Comparison of ENCODE assay signal across 8 cellular contexts in genomic region chr3:57756022-57756527, GRCh38. TPM values are rescaled to one million over a fixed set of nuclear protein-coding genes. Genes with fewer than 3 reads are reported as not detected.
DNase-seq lines count a peak whose midpoint lies in the region; ATAC-seq and TF ChIP-seq lines count a peak whose summit lies in the region.

Gene SLMAP, plus strand, starts transcription at chr3:57756309. Its CDS starts 1,343 bp downstream, at chr3:57757652.

- H3K4me3 Mint-ChIP-seq in activated T-helper 2 cell treated with anti-CD3 and anti-CD28 coated beads, Interferon-gamma antibody, Interleukin-2, Interleukin-4, amounts not matched to agents 10 μg/mL and 5 μg/mL and 100 μg/mL, durations not matched to agents 14 hours and 24 hours and 36 hours (ENCODE audit: low read depth): peak within 1 kb of the TSS; percentile 95
- peak within 1 kb of the TSS; percentile 91 to 98 (median 94) for H3K4me3 Mint-ChIP-seq in naive thymus-derived CD8-positive, alpha-beta T cell

- TF ChIP-seq CTCF in RWPE2 (IDR thresholded peaks at IDR 0.05; ENCODE audit: poor library complexity, severe bottlenecking): no peak
- TF ChIP-seq CTCF in fibroblast of mammary gland (conservative IDR thresholded peaks at IDR 0.05; ENCODE audit: control insufficient read depth, insufficient read depth, low read depth, low read length): no peak

- H3K27ac Mint-ChIP-seq in activated T-helper 2 cell treated with anti-CD3 and anti-CD28 coated beads, Interferon-gamma antibody, Interleukin-2, Interleukin-4, amounts not matched to agents 10 μg/mL and 5 μg/mL and 100 μg/mL, durations not matched to agents 14 hours and 24 hours and 36 hours: peak within 1 kb of the TSS; percentile 95
- H3K27ac Mint-ChIP-seq in naive thymus-derived CD8-positive, alpha-beta T cell: peak within 1 kb of the TSS; percentile 94 to 98 (median 96)

- H3K27me3 ChIP-seq in RWPE2 (ENCODE audit: insufficient read depth, poor library complexity, severe bottlenecking): no peaks in the 10 kb centered on the region

- H3K36me3 Mint-ChIP-seq in activated T-helper 2 cell treated with anti-CD3 and anti-CD28 coated beads, Interferon-gamma antibody, Interleukin-2, Interleukin-4, amounts not matched to agents 10 μg/mL and 5 μg/mL and 100 μg/mL, durations not matched to agents 14 hours and 24 hours and 36 hours (ENCODE audit: low read depth): peaks cover 31% of the 10 kb centered on the region
- peaks cover 0 to 22% (median 13%) of the 10 kb centered on the region in 3 donors for H3K36me3 Mint-ChIP-seq in naive thymus-derived CD8-positive, alpha-beta T cell

- H3K9me3 ChIP-seq in RWPE2 (ENCODE audit: severe bottlenecking): no peaks in the 10 kb centered on the region

- H3K27me3 Mint-ChIP-seq in activated T-helper 2 cell treated with anti-CD3 and anti-CD28 coated beads, Interferon-gamma antibody, Interleukin-2, Interleukin-4, amounts not matched to agents 10 μg/mL and 5 μg/mL and 100 μg/mL, durations not matched to agents 14 hours and 24 hours and 36 hours (ENCODE audit: low read depth): peaks cover 14% of the 10 kb centered on the region
- H3K27me3 Mint-ChIP-seq in naive thymus-derived CD8-positive, alpha-beta T cell: no peaks in the 10 kb centered on the region

- POLR2A ChIA-PET in naive thymus-derived CD8-positive, alpha-beta T cell (lab: Charles Lee): interaction anchor here (0.5 to 2.9 kb wide), 10 partner anchors 58 to 551 kb away, joined by 3 to 28 read pairs (median 4); partner anchors contain the start of genes ARF4, DENND6A, HTD2 and PDE12

- ATAC-seq in RWPE2 (ENCODE audit: low read depth): peak; percentile 82
- peak; percentile 93 to 94 for ATAC-seq in naive thymus-derived CD8-positive, alpha-beta T cell

- H3K27ac ChIP-seq in RWPE2 (ENCODE audit: poor library complexity, severe bottlenecking): peak within 1 kb of the TSS; percentile 99

- H3K4me1 Mint-ChIP-seq in activated T-helper 2 cell treated with anti-CD3 and anti-CD28 coated beads, Interferon-gamma antibody, Interleukin-2, Interleukin-4, amounts not matched to agents 10 μg/mL and 5 μg/mL and 100 μg/mL, durations not matched to agents 14 hours and 24 hours and 36 hours (ENCODE audit: low read depth): peaks cover 26% of the 10 kb centered on the region
- H3K4me1 Mint-ChIP-seq in naive thymus-derived CD8-positive, alpha-beta T cell: peaks cover 4 to 47% (median 38%) of the 10 kb centered on the region in 4 donors

- peaks cover 42% of the 10 kb centered on the region for H3K36me3 ChIP-seq in RWPE2 (ENCODE audit: low read depth)

- H3K4me3 ChIP-seq in RWPE2 (ENCODE audit: severe bottlenecking) (peak within 1 kb of the TSS; percentile 69), fibroblast of mammary gland (ENCODE audit: control insufficient read depth, low read depth, low read length) (peak within 1 kb of the TSS; percentile 67)

- no peaks in the 10 kb centered on the region for H3K9me3 Mint-ChIP-seq in activated T-helper 2 cell treated with anti-CD3 and anti-CD28 coated beads, Interferon-gamma antibody, Interleukin-2, Interleukin-4, amounts not matched to agents 10 μg/mL and 5 μg/mL and 100 μg/mL, durations not matched to agents 14 hours and 24 hours and 36 hours
- H3K9me3 Mint-ChIP-seq in naive thymus-derived CD8-positive, alpha-beta T cell: no peaks in the 10 kb centered on the region

- intact Hi-C loops in activated T-helper 2 cell treated with anti-CD3 and anti-CD28 coated beads, Interferon-gamma antibody, Interleukin-2, Interleukin-4, amounts not matched to agents 10 μg/mL and 5 μg/mL and 100 μg/mL, durations not matched to agents 14 hours and 24 hours and 36 hours (cut with micrococcal nuclease): loop anchor here (1.0 to 5.0 kb wide), 6 partner anchors 64 to 529 kb away; partner anchors contain the start of genes APPL1, ARF4 and PDE12

- DNase-seq in EH (ENCODE audit: low read depth) (peak; percentile 96), H4 (ENCODE audit: low spot score) (peak; percentile 94), LoVo (ENCODE audit: low spot score) (peak; percentile 98), RWPE2 (ENCODE audit: low spot score) (peak; percentile 97), fibroblast of mammary gland (ENCODE audit: low read depth) (peak; percentile 96)
- peak; percentile 95 for DNase-seq in activated T-helper 2 cell treated with anti-CD3 and anti-CD28 coated beads, Interferon-gamma antibody, Interleukin-2, Interleukin-4, amounts not matched to agents 10 μg/mL and 5 μg/mL and 100 μg/mL, durations not matched to agents 14 hours and 24 hours and 36 hours (ENCODE audit: low spot score)
- peak; percentile 86 to 98 (median 95) for DNase-seq in naive thymus-derived CD8-positive, alpha-beta T cell
- peak; percentile 89 to 96 (median 94) for DNase-seq in stimulated activated naive CD4-positive, alpha-beta T cell (lab: John Stamatoyannopoulos, UW)

- peaks cover 44% of the 10 kb centered on the region for H3K4me1 ChIP-seq in RWPE2 (ENCODE audit: insufficient read depth, poor library complexity, severe bottlenecking)

RNA-seq across cellular contexts. Expression of gene SLMAP, which starts in this region (rescaled TPM):
- total RNA-seq in H4 (2014; rRNA removed; shearing (Covaris generic)): 9.4 and 17.0 TPM in 2 replicates
- 58.2 TPM in 2 replicates for total RNA-seq in activated T-helper 2 cell treated with anti-CD3 and anti-CD28 coated beads, Interferon-gamma antibody, Interleukin-2, Interleukin-4, amounts not matched to agents 10 μg/mL and 5 μg/mL and 100 μg/mL, durations not matched to agents 14 hours and 24 hours and 36 hours
- 10 to 100 TPM; 65.8 to 70.6 TPM for total RNA-seq in naive thymus-derived CD8-positive, alpha-beta T cell
- polyA plus RNA-seq in naive thymus-derived CD8-positive, alpha-beta T cell: 10 to 100 TPM; 19.6 to 24.5 (median 23.7) TPM

Comparison
In these comparisons a context has a peak if more than half of its experiments do, and no peak if none do; other contexts are left out.
1. Peak in every context shown above with its lines: DNase-seq, ATAC-seq, H3K4me3 ChIP-seq and H3K27ac ChIP-seq.